ENCODE assay signal across 8 cellular contexts in genomic region chr2:675982-676646, GRCh38. TPM values are rescaled to one million over a fixed set of nuclear protein-coding genes. Genes with fewer than 3 reads are reported as not detected.
DNase-seq lines count a peak whose midpoint lies in the region; ATAC-seq, FAIRE-seq and TF ChIP-seq lines count a peak whose summit lies in the region.

No MANE protein-coding gene starts in this region.

- FAIRE-seq in bronchial epithelial cell (lab: Jason Lieb, UNC), result no peak
- FAIRE-seq in kidney (lab: Jason Lieb, UNC), result no peak

- H3K27ac ChIP-seq in DOHH2 (ENCODE audit: low read depth, low read length) (peak overlapping the region; percentile 26; the same call in 1 of the 2 replicates), kidney (ENCODE audit: low read depth in 2 of 2, low read length in 2 of 2) (no peak overlapping the region)

- no peaks in the 10 kb centered on the region for H3F3A ChIP-seq in DOHH2 (ENCODE audit: control insufficient read depth, insufficient read depth)

- H3K4me1 ChIP-seq in DOHH2 (ENCODE audit: control insufficient read depth, low read length) (peaks cover 29% of the 10 kb centered on the region), kidney (ENCODE audit: control insufficient read depth in 1 of 2, insufficient read depth in 1 of 2, low read depth in 1 of 2, low read length in 2 of 2) (no peaks in the 10 kb centered on the region)

- H3K36me3 ChIP-seq in DOHH2 (ENCODE audit: control insufficient read depth, low read length) (peaks cover 42% of the 10 kb centered on the region), bronchial epithelial cell (ENCODE audit: control insufficient read depth, insufficient read depth, low read length) (peaks cover 5% of the 10 kb centered on the region), kidney (ENCODE audit: control insufficient read depth in 1 of 2, insufficient read depth in 2 of 2, low read length in 2 of 2) (peaks cover 6 to 11% of the 10 kb centered on the region in 2 donors)

- no peaks in the 10 kb centered on the region for H3K9me3 ChIP-seq in DOHH2 (ENCODE audit: control insufficient read depth, insufficient read depth, low read length)
- H3K9me3 ChIP-seq in kidney (ENCODE audit: control insufficient read depth in 1 of 2, low read length in 2 of 2), result no peaks in the 10 kb centered on the region

- H3K79me2 ChIP-seq in DOHH2 (ENCODE audit: control insufficient read depth, low read length), result peaks cover 64% of the 10 kb centered on the region

- peaks cover 23% of the 10 kb centered on the region for H4K20me1 ChIP-seq in DOHH2 (ENCODE audit: control insufficient read depth, insufficient read depth, low read depth, low read length)

- peak; percentile 21 for ATAC-seq in GM21367 (IDR thresholded peaks at IDR 0.05; ENCODE audit: unreplicated experiment)
- peak; percentile 26 for ATAC-seq in HG03571 (IDR thresholded peaks at IDR 0.05; ENCODE audit: unreplicated experiment)

- H3K4me2 ChIP-seq in DOHH2 (ENCODE audit: low read length), result peak overlapping the region; percentile 89

- no peak for TF ChIP-seq CTCF in DOHH2 (IDR thresholded peaks at IDR 0.05; ENCODE audit: low read depth, low read length, poor library complexity, severe bottlenecking)
- TF ChIP-seq CTCF in bronchial epithelial cell (IDR thresholded peaks at IDR 0.05; ENCODE audit: insufficient read depth, low read length, severe bottlenecking), result peak; percentile 54
- TF ChIP-seq CTCF in kidney (IDR thresholded peaks at IDR 0.05; ENCODE audit: borderline replicate concordance, extremely low read depth, insufficient read depth), result no peak

- H3K4me3 ChIP-seq in DOHH2 (ENCODE audit: low read length) (peak overlapping the region; percentile 91), bronchial epithelial cell (ENCODE audit: low read depth, low read length) (peak overlapping the region; percentile 77), kidney (ENCODE audit: low read length in 2 of 2) (peak overlapping the region; percentile 68 to 71)

- H3K9me2 ChIP-seq in DOHH2 (replicated peaks; ENCODE audit: control insufficient read depth, low read length), result no peaks in the 10 kb centered on the region

- H3K27me3 ChIP-seq in DOHH2 (ENCODE audit: control insufficient read depth, low read length), result no peaks in the 10 kb centered on the region
- no peaks in the 10 kb centered on the region for H3K27me3 ChIP-seq in bronchial epithelial cell (ENCODE audit: control insufficient read depth, insufficient read depth, low read length)

- intact Hi-C loops in kidney (cut with DNase I), result no loop called here

- no peak overlapping the region for H3K9ac ChIP-seq in kidney (ENCODE audit: low read length in 2 of 2)

- peak; percentile 85 for DNase-seq in RPMI7951 (ENCODE audit: low read depth)
- DNase-seq in bronchial epithelial cell (ENCODE audit: low read depth), result peak; percentile 91
- DNase-seq in kidney, result peak; percentile 86
- DNase-seq in stimulated activated CD4-positive, alpha-beta T cell treated with anti-CD3 and anti-CD28 coated beads, Interleukin-4, amount 100 ng/mL, for 24 hours, result peak; percentile 46
- DNase-seq in NK-92 (lab: John Stamatoyannopoulos, UW; ENCODE audit: unreplicated experiment), result no peak

RNA-seq across cellular contexts. Expression of gene TMEM18, which starts 1.1 kb away (rescaled TPM):
- 26.6 and 37.8 TPM in 2 replicates for total RNA-seq in RPMI7951 (2014; rRNA removed; shearing (Covaris generic))
- total RNA-seq in bronchial epithelial cell, result 19.5 and 30.5 TPM in 2 replicates
- 24.0 TPM for total RNA-seq in kidney
- polyA plus RNA-seq in kidney (ENCODE audit: insufficient read depth, low read depth, low replicate concordance), result 29.7 TPM
